Comparison of ENCODE assay signal across 23 cellular contexts in the genomic region with DNA sequence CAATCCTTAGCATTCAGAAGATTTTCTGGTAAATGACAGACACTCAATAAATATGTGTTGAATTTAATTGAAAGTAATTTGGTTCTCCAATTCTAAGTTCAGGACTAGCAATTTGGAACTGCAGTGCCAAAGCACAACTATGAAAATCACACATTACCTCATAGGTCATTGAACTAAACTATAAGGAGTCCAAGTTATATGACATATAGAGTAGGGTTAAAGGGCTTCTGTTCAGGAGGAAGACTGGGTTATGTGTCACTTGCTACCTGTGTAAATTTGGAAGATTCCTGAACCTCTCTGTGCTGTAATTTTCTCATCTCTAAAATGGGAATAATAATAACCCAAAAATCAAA.
"Had no signal": no experiment of that assay in that cellular context is flagged by ENCODE, and none has a peak within 500 bp of the region (broad histone marks: within the 10 kb centered on the region; RNA-seq: fewer than 3 reads in every experiment).

No MANE protein-coding gene starts in this region.

- H3K27me3 ChIP-seq: esophagus muscularis mucosa, gastrocnemius medialis, neutrophil, suprapubic skin, thyroid gland had no signal

- FAIRE-seq: colon, endometrium, urothelium cell line had no signal

- DNase-seq: cerebellar nuclear complex; effector CD8-positive, alpha-beta T cell; gastrocnemius medialis; islet precursor cell; left cardiac atrium; left ventricle myocardium superior; naive thymus-derived CD4-positive, alpha-beta T cell; nephron progenitor cell; psoas muscle; retina; stimulated activated CD4-positive, alpha-beta T cell treated with anti-CD3 and anti-CD28 coated beads, Interleukin-2, amount 100 ng/mL, for 24 hours; stimulated activated CD4-positive, alpha-beta T cell treated with anti-CD3 and anti-CD28 coated beads, Interleukin-4, amount 100 ng/mL, for 4 hours; stimulated activated naive CD4-positive, alpha-beta T cell treated with Interleukin-2 at 50 U/mL for 16 hours; thyroid gland had no signal

- H3K4me3 ChIP-seq: esophagus muscularis mucosa, gastrocnemius medialis, psoas muscle, suprapubic skin, thyroid gland had no signal

- H3K27me3 Mint-ChIP-seq: type B pancreatic cell had no signal

- H3K4me1 ChIP-seq: gastrocnemius medialis, psoas muscle, thyroid gland had no signal

- H3K27ac ChIP-seq: epithelial cell of prostate, esophagus muscularis mucosa, gastrocnemius medialis, neutrophil, psoas muscle, suprapubic skin, thyroid gland had no signal

- H3K9me3 ChIP-seq: esophagus muscularis mucosa, gastrocnemius medialis, neutrophil, psoas muscle, suprapubic skin, thyroid gland had no signal

- H3K9me3 Mint-ChIP-seq: nephron progenitor cell, type B pancreatic cell had no signal

- ATAC-seq: gastrocnemius medialis; left cardiac atrium; left ventricle myocardium superior; naive thymus-derived CD4-positive, alpha-beta T cell; psoas muscle; sciatic nerve had no signal

- H3K4me3 Mint-ChIP-seq: naive thymus-derived CD4-positive, alpha-beta T cell; nephron progenitor cell; type B pancreatic cell had no signal

- H3K36me3 Mint-ChIP-seq: naive thymus-derived CD4-positive, alpha-beta T cell; type B pancreatic cell had no signal

- H3K27ac Mint-ChIP-seq: naive thymus-derived CD4-positive, alpha-beta T cell; nephron progenitor cell; type B pancreatic cell had no signal

- H3K4me1 Mint-ChIP-seq: naive thymus-derived CD4-positive, alpha-beta T cell had no signal

- H3K36me3 ChIP-seq: esophagus muscularis mucosa, gastrocnemius medialis, neutrophil, suprapubic skin, thyroid gland had no signal
